Comparison of ENCODE assay signal across 8 cellular contexts in the genomic region with DNA sequence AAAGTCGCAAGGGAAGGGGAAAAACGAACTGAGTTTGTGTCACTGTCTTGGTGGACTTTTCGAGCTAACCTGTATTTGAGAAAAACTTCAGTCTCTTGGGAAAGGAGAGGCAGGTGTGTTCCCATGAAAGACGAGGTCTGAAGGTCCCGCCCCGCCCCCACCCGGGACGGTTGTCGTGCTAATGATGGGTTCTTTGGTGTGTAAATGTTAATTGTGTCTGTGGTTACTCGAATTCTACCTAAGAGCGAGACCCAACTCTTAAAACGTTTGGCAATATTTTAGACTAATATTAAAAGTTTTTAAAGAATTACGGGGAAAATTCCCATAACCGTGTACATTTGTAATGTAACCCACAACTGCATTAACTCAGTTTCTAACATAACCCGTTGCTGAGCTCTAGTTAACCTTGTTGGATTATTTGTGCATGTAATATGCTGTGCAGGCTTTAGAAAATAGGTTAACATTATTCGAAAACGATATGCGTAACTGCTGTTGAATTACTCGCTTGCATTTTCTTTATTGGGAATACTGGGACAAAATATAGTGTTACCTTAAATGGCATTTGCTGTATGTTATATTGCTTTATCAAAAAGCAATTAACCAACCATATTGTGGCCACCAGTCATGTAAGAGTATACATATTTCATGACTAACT. TPM values are rescaled to one million over a fixed set of nuclear protein-coding genes. Genes with fewer than 3 reads are reported as not detected.
DNase-seq lines count a peak whose midpoint lies in the region; ATAC-seq and TF ChIP-seq lines count a peak whose summit lies in the region.

No MANE protein-coding gene starts in this region.

- peak overlapping the region; percentile 89 for H3K4me2 ChIP-seq in OCI-LY3 (ENCODE audit: low read length)

- peak overlapping the region; percentile 96 for H3K4me3 ChIP-seq in OCI-LY3 (ENCODE audit: low read length)

- no peaks in the 10 kb centered on the region for H3K9me3 Mint-ChIP-seq in activated T-cell treated with anti-CD3 and anti-CD28 coated beads, Interleukin-2, amount 50 U/mL, for 24 hours
- H3K9me3 Mint-ChIP-seq in endothelial cell (ENCODE audit: unreplicated experiment), result no peaks in the 10 kb centered on the region
- H3K9me3 Mint-ChIP-seq in natural killer cell, result no peaks in the 10 kb centered on the region

- TF ChIP-seq CTCF in OCI-LY3 (IDR thresholded peaks at IDR 0.05; ENCODE audit: low read depth, low read length), result no peak
- TF ChIP-seq CTCF in endothelial cell (IDR thresholded peaks at IDR 0.05; ENCODE audit: unreplicated experiment), result no peak
- TF ChIP-seq CTCF in natural killer cell (IDR thresholded peaks at IDR 0.05), result no peak

- H3K4me3 Mint-ChIP-seq in activated T-cell treated with anti-CD3 and anti-CD28 coated beads, Interleukin-2, amount 50 U/mL, for 24 hours, result peak overlapping the region; percentile 77
- H3K4me3 Mint-ChIP-seq in endothelial cell (ENCODE audit: unreplicated experiment) (peak overlapping the region; percentile 95), natural killer cell (peak overlapping the region; percentile 78)

- intact Hi-C loops in natural killer cell (cut with micrococcal nuclease), result loop anchor here (2.0 kb wide), 1 partner anchor 255 kb away; a partner anchor contains a TSS

- H3K27me3 ChIP-seq in OCI-LY3 (ENCODE audit: low read depth, low read length), result no peaks in the 10 kb centered on the region

- H2AFZ ChIP-seq in OCI-LY3 (ENCODE audit: low read depth, low read length), result no peak overlapping the region

- peaks cover 17% of the 10 kb centered on the region for H3K36me3 ChIP-seq in OCI-LY3 (replicated peaks; ENCODE audit: low read depth, low read length)

- peaks cover 41% of the 10 kb centered on the region for H4K20me1 ChIP-seq in OCI-LY3 (ENCODE audit: insufficient read depth, low read length)

- no peak for DNase-seq in activated T-cell treated with anti-CD3 and anti-CD28 coated beads, Interleukin-2, amount 50 U/mL, for 24 hours
- DNase-seq in activated T-cell treated with anti-CD3 and anti-CD28 coated beads, Interleukin-2, amount 50 U/mL, for 1 hour, result no peak
- DNase-seq in endothelial cell (ENCODE audit: low spot score) (no peak), natural killer cell (no peak)

- H3K27me3 Mint-ChIP-seq in activated T-cell treated with anti-CD3 and anti-CD28 coated beads, Interleukin-2, amount 50 U/mL, for 24 hours, result peaks cover 2% of the 10 kb centered on the region
- H3K27me3 Mint-ChIP-seq in endothelial cell (ENCODE audit: unreplicated experiment) (peaks cover 5% of the 10 kb centered on the region), natural killer cell (ENCODE audit: low read depth in 2 of 2) (peaks cover 0 to 3% of the 10 kb centered on the region in 2 donors)

- H3K27ac Mint-ChIP-seq in activated T-cell treated with anti-CD3 and anti-CD28 coated beads, Interleukin-2, amount 50 U/mL, for 24 hours, result peak overlapping the region; percentile 53
- H3K27ac Mint-ChIP-seq in endothelial cell (ENCODE audit: unreplicated experiment) (no peak overlapping the region), natural killer cell (peak overlapping the region in 1 of 2 donors; percentile 86)

- peaks cover 32% of the 10 kb centered on the region for H3K4me1 ChIP-seq in OCI-LY3 (ENCODE audit: low read length)

- peaks cover 19% of the 10 kb centered on the region for H3K4me1 Mint-ChIP-seq in activated T-cell treated with anti-CD3 and anti-CD28 coated beads, Interleukin-2, amount 50 U/mL, for 24 hours (ENCODE audit: low read depth)
- H3K4me1 Mint-ChIP-seq in endothelial cell (ENCODE audit: unreplicated experiment), result peaks cover 20% of the 10 kb centered on the region
- peaks cover 10 to 17% of the 10 kb centered on the region in 2 donors for H3K4me1 Mint-ChIP-seq in natural killer cell

- ATAC-seq in natural killer cell (no peak), GM19452 (IDR thresholded peaks at IDR 0.05; ENCODE audit: unreplicated experiment) (no peak), GM18502 (IDR thresholded peaks at IDR 0.05; ENCODE audit: poor library complexity, unreplicated experiment) (no peak), HG03460 (IDR thresholded peaks at IDR 0.05; ENCODE audit: unreplicated experiment) (no peak)

- peak overlapping the region; percentile 99 for H3K27ac ChIP-seq in OCI-LY3 (ENCODE audit: low read length)

- peaks cover 74% of the 10 kb centered on the region for H3K79me2 ChIP-seq in OCI-LY3 (ENCODE audit: low read length)

- H3K36me3 Mint-ChIP-seq in activated T-cell treated with anti-CD3 and anti-CD28 coated beads, Interleukin-2, amount 50 U/mL, for 24 hours (ENCODE audit: low read depth), result no peaks in the 10 kb centered on the region
- peaks cover 16% of the 10 kb centered on the region for H3K36me3 Mint-ChIP-seq in endothelial cell (ENCODE audit: low read depth, unreplicated experiment)
- no peaks in the 10 kb centered on the region for H3K36me3 Mint-ChIP-seq in natural killer cell

- H3K9ac ChIP-seq in OCI-LY3 (ENCODE audit: low read length), result peak overlapping the region; percentile 96

- no peaks in the 10 kb centered on the region for H3K9me3 ChIP-seq in OCI-LY3 (ENCODE audit: insufficient read depth, low read length)

RNA-seq across cellular contexts. Expression of a gene that starts 0.8 kb away (rescaled TPM):
- total RNA-seq in endothelial cell (ENCODE audit: unreplicated experiment) (78.0 TPM), natural killer cell (1 to 10 TPM; 3.0 to 8.5 (median 3.6) TPM)
